11 cellular contexts compared by ENCODE assay signal in genomic region chr15:65612616-65612946, GRCh38. TPM values are rescaled to one million over a fixed set of nuclear protein-coding genes. Genes with fewer than 3 reads are reported as not detected.
A peak's percentile ranks its signal among the peaks of the same experiment; 100 is the strongest.
DNase-seq lines count a peak whose midpoint lies in the region; ATAC-seq and TF ChIP-seq lines count a peak whose summit lies in the region.
"Had no signal": no experiment of that assay in that cellular context is flagged by ENCODE, and none has a peak within 500 bp of the region (broad histone marks: within the 10 kb centered on the region; RNA-seq: fewer than 3 reads in every experiment).

No MANE protein-coding gene starts in this region.

- H3K27me3 ChIP-seq in BLaER1: no peaks in the 10 kb centered on the region
- H3K27me3 ChIP-seq in uterus: no peaks in the 10 kb centered on the region

- H3K9me3 Mint-ChIP-seq in HFFc6 (no peaks in the 10 kb centered on the region; the same call in 1 of the 2 replicates), brain (peaks cover 0 to 5% (median 0%) of the 10 kb centered on the region in 5 experiments)
- no peaks in the 10 kb centered on the region for H3K9me3 Mint-ChIP-seq in naive thymus-derived CD8-positive, alpha-beta T cell

- intact Hi-C loops in uterus (cut with DNase I; ENCODE audit: low total_unique reads): no loop called here

- TF ChIP-seq POLR2A in uterus (IDR thresholded peaks at IDR 0.05): no peak

- no peak overlapping the region for H3K9ac ChIP-seq in BLaER1
- H3K9ac ChIP-seq: KMS-11 had no signal

- peak overlapping the region; percentile 91 for H3K4me2 ChIP-seq in BLaER1

- ATAC-seq in naive thymus-derived CD8-positive, alpha-beta T cell: no peak
- ATAC-seq in HG02642 (IDR thresholded peaks at IDR 0.05; ENCODE audit: poor library complexity, unreplicated experiment): no peak

- H3K4me1 Mint-ChIP-seq in HFFc6 (ENCODE audit: low read depth): peaks cover 27% of the 10 kb centered on the region
- H3K4me1 Mint-ChIP-seq in brain: peaks cover 59% of the 10 kb centered on the region
- peaks cover 15 to 47% (median 39%) of the 10 kb centered on the region in 4 donors for H3K4me1 Mint-ChIP-seq in naive thymus-derived CD8-positive, alpha-beta T cell

- H3K36me3 Mint-ChIP-seq in HFFc6 (ENCODE audit: low read depth) (peaks cover 11% of the 10 kb centered on the region), brain (no peaks in the 10 kb centered on the region)
- H3K36me3 Mint-ChIP-seq in naive thymus-derived CD8-positive, alpha-beta T cell: peaks cover 0 to 4% (median 0%) of the 10 kb centered on the region in 3 donors

- TF ChIP-seq CTCF in HFFc6 (IDR thresholded peaks at IDR 0.05) (no peak), brain (conservative IDR thresholded peaks at IDR 0.05) (no peak), uterus (IDR thresholded peaks at IDR 0.05) (no peak)

- DNase-seq in HFFc6 (no peak), uterus (no peak), NCI-H1417 (lab: John Stamatoyannopoulos, UW) (no peak), occipital lobe (lab: John Stamatoyannopoulos, UW) (no peak)
- DNase-seq in naive thymus-derived CD8-positive, alpha-beta T cell: no peak
- DNase-seq: head of caudate nucleus; NK-92 treated with Interleukin-12 subunit alpha and Interleukin-12 subunit beta, amount 100 ng/mL, for 24 hours had no signal

- H3K27me3 Mint-ChIP-seq in HFFc6 (ENCODE audit: insufficient read depth) (peaks cover 4% of the 10 kb centered on the region), brain (peaks cover 13% of the 10 kb centered on the region)
- H3K27me3 Mint-ChIP-seq in naive thymus-derived CD8-positive, alpha-beta T cell: no peaks in the 10 kb centered on the region

- peaks cover 34% of the 10 kb centered on the region for H3K4me1 ChIP-seq in BLaER1
- peaks cover 5 to 8% of the 10 kb centered on the region in 2 donors for H3K4me1 ChIP-seq in uterus

- H4K20me1 ChIP-seq in BLaER1: no peaks in the 10 kb centered on the region

- no peak overlapping the region for H3K4me3 ChIP-seq in BLaER1
- no peak overlapping the region for H3K4me3 ChIP-seq in uterus

- H3K27ac ChIP-seq in BLaER1 (no peak overlapping the region), uterus (peak overlapping the region in 1 of 2 donors; percentile 93)
- H3K27ac ChIP-seq: KMS-11 had no signal

- POLR2A ChIA-PET in naive thymus-derived CD8-positive, alpha-beta T cell (lab: Charles Lee): interaction anchor here (0.8 to 2.7 kb wide), 3 partner anchors 18 to 257 kb away, joined by 3 to 21 read pairs (median 11); partner anchors contain the start of gene RAB11A

- H3K27ac Mint-ChIP-seq in HFFc6 (peak overlapping the region; percentile 97), brain (peak overlapping the region; percentile 92 to 99 (median 97))
- peak overlapping the region in 9 of 10 donors; percentile 67 to 99 (median 98) for H3K27ac Mint-ChIP-seq in naive thymus-derived CD8-positive, alpha-beta T cell

- H3K4me3 Mint-ChIP-seq in HFFc6 (peak overlapping the region; percentile 91), brain (peak overlapping the region; percentile 91 to 98 (median 96))
- peak overlapping the region in 9 of 10 donors; percentile 28 to 99 (median 96) for H3K4me3 Mint-ChIP-seq in naive thymus-derived CD8-positive, alpha-beta T cell

- H3K9me3 ChIP-seq in BLaER1 (no peaks in the 10 kb centered on the region), uterus (no peaks in the 10 kb centered on the region)

- no peaks in the 10 kb centered on the region for H3K36me3 ChIP-seq in BLaER1
- no peaks in the 10 kb centered on the region for H3K36me3 ChIP-seq in uterus

RNA-seq across cellular contexts. Expression of gene INTS14, which starts 1.6 kb away (rescaled TPM):
- total RNA-seq in HFFc6 (2021; fragmentation: NEBNext Ultra II Directional; extraction: Animal tissue kit (Norgen Biotek cat#: 25700)): 10 to 100 TPM; 27.8 to 35.0 (median 31.0) TPM
- 28.0 TPM for polyA plus RNA-seq in brain (ENCODE audit: insufficient read depth, low read depth, low replicate concordance)
- 10 to 100 TPM; 48.8 to 53.2 TPM for total RNA-seq in naive thymus-derived CD8-positive, alpha-beta T cell
- polyA plus RNA-seq in naive thymus-derived CD8-positive, alpha-beta T cell: 10 to 100 TPM; 20.4 to 30.3 (median 24.0) TPM
- total RNA-seq in uterus: 10 to 100 TPM; 15.9 to 48.2 (median 28.5) TPM
- total RNA-seq in occipital lobe: 26.7 TPM

RNA-seq across cellular contexts. Expression of gene SLC24A1, which starts 9.2 kb away (rescaled TPM):
- total RNA-seq in HFFc6 (2021; fragmentation: NEBNext Ultra II Directional; extraction: Animal tissue kit (Norgen Biotek cat#: 25700)): 10 to 100 TPM in 4 of 6 experiments, 1 to 10 TPM in 2; 7.4 to 14.6 (median 11.7) TPM
- polyA plus RNA-seq in brain (ENCODE audit: insufficient read depth, low read depth, low replicate concordance): 4.4 TPM
- 1 to 10 TPM; 5.0 to 6.6 TPM for total RNA-seq in naive thymus-derived CD8-positive, alpha-beta T cell
- polyA plus RNA-seq in naive thymus-derived CD8-positive, alpha-beta T cell: 1 to 10 TPM in 2 of 3 donors, under 1 TPM in 1; 0.93 to 2.4 (median 1.7) TPM
- total RNA-seq in uterus: 10 to 100 TPM in 2 of 4 donors, 1 to 10 TPM in 2; 2.0 to 12.3 (median 8.8) TPM
- 1.4 TPM for total RNA-seq in occipital lobe
